In the genomic region with DNA sequence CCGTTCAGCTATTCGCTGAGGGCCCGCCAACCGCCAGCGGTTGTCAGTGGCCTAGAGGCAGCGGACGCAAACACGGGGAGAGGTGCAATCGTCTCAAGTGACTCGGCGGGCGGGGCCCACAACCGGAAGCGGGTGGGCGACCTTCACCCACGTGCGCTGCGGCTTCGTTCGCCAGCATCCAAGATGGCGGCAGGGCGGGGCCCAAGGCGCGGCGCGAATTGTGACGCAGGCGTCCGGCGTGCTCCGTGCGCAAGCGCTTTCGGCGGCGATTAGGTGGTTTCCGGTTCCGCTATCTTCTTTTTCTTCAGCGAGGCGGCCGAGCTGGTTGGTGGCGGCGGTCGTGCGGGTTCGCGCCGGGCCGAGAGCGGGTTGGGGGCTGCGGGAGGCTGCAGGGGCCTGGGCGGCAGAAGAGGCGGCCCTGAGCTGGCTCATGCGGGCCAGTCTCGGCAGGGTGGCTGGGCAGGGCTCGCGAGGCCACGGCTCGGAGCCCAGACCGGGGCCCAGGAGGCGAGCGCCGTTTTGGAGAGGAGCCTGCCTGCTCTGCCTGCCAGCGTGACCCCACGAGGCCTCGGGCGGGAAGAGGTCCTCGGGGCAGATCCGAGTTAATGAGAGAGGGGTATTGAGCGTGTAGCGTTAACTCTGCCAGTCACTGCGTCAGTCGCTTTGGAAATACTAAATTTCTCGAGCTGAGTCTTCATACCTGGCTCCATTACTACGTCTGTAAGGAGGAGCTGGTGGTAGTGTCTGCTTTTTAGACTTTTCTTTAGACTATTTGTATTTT, we compare ENCODE assay signal across 1 cellular context.
TF ChIP-seq lines count a peak whose summit lies in the region.

Gene UBA52, plus strand, starts transcription at position 294 of the 781 bp plus-strand sequence. CDS start 1,444 bp downstream, outside the sequence.

TF ChIP-seq in HepG2, 621 proteins besides CTCF, POLR2A, EP300 and RAD21 (continued from another document and continues in another):
- TF ChIP-seq ZHX2 (IDR thresholded peaks at IDR 0.05; ENCODE audit: low read depth) (peak; percentile 100), ZHX2 (CRISPR knock-in tag; IDR thresholded peaks at IDR 0.05; ENCODE audit: borderline replicate concordance) (no peak), ZNF441 (CRISPR knock-in tag; IDR thresholded peaks at IDR 0.05; ENCODE audit: borderline replicate concordance) (peak; percentile 52; the same call in 1 of the 2 replicates), CREM (IDR thresholded peaks at IDR 0.05) (peak; percentile 94), CREM (CRISPR knock-in tag; IDR thresholded peaks at IDR 0.05) (peak; percentile 73), DMTF1 (CRISPR knock-in tag; IDR thresholded peaks at IDR 0.05) (no peak), THYN1 (CRISPR knock-in tag; IDR thresholded peaks at IDR 0.05; ENCODE audit: borderline replicate concordance, low read depth) (no peak), ZNF749 (CRISPR knock-in tag; IDR thresholded peaks at IDR 0.05; ENCODE audit: borderline replicate concordance) (no peak; the same call in 1 of the 2 replicates), SNAPC2 (CRISPR knock-in tag; IDR thresholded peaks at IDR 0.05) (no peak), DMAP1 (CRISPR knock-in tag; IDR thresholded peaks at IDR 0.05) (peak; percentile 98), JUNB (CRISPR knock-in tag; IDR thresholded peaks at IDR 0.05; ENCODE audit: borderline replicate concordance) (no peak), ZNF816 (CRISPR knock-in tag; IDR thresholded peaks at IDR 0.05; ENCODE audit: borderline replicate concordance) (no peak), SSRP1 (CRISPR knock-in tag; IDR thresholded peaks at IDR 0.05) (0 out of 2 replicates have a peak, but pooled peaks have one; percentile 40), ZNF891 (CRISPR knock-in tag; IDR thresholded peaks at IDR 0.05) (peak; percentile 70), NAIF1 (CRISPR knock-in tag; IDR thresholded peaks at IDR 0.05; ENCODE audit: borderline replicate concordance) (no peak), ZNF142 (CRISPR knock-in tag; IDR thresholded peaks at IDR 0.05) (peak; percentile 44; the same call in 1 of the 2 replicates), ATM (IDR thresholded peaks at IDR 0.05; ENCODE audit: borderline replicate concordance) (no peak), NFE2L1 (CRISPR knock-in tag; IDR thresholded peaks at IDR 0.05; ENCODE audit: borderline replicate concordance) (no peak), ZNF761 (CRISPR knock-in tag; conservative IDR thresholded peaks at IDR 0.05) (peak; percentile 63; the same call in 1 of the 2 replicates), EHMT2 (IDR thresholded peaks at IDR 0.05; ENCODE audit: borderline replicate concordance, low read depth, low read length) (no peak)
- TF ChIP-seq, protein P1, sequence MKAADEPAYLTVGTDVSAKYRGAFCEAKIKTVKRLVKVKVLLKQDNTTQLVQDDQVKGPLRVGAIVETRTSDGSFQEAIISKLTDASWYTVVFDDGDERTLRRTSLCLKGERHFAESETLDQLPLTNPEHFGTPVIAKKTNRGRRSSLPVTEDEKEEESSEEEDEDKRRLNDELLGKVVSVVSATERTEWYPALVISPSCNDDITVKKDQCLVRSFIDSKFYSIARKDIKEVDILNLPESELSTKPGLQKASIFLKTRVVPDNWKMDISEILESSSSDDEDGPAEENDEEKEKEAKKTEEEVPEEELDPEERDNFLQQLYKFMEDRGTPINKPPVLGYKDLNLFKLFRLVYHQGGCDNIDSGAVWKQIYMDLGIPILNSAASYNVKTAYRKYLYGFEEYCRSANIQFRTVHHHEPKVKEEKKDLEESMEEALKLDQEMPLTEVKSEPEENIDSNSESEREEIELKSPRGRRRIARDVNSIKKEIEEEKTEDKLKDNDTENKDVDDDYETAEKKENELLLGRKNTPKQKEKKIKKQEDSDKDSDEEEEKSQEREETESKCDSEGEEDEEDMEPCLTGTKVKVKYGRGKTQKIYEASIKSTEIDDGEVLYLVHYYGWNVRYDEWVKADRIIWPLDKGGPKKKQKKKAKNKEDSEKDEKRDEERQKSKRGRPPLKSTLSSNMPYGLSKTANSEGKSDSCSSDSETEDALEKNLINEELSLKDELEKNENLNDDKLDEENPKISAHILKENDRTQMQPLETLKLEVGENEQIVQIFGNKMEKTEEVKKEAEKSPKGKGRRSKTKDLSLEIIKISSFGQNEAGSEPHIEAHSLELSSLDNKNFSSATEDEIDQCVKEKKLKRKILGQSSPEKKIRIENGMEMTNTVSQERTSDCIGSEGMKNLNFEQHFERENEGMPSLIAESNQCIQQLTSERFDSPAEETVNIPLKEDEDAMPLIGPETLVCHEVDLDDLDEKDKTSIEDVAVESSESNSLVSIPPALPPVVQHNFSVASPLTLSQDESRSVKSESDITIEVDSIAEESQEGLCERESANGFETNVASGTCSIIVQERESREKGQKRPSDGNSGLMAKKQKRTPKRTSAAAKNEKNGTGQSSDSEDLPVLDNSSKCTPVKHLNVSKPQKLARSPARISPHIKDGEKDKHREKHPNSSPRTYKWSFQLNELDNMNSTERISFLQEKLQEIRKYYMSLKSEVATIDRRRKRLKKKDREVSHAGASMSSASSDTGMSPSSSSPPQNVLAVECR (CRISPR knock-in tag; IDR thresholded peaks at IDR 0.05; ENCODE audit: borderline replicate concordance): peak; percentile 100
- TF ChIP-seq, protein P2, sequence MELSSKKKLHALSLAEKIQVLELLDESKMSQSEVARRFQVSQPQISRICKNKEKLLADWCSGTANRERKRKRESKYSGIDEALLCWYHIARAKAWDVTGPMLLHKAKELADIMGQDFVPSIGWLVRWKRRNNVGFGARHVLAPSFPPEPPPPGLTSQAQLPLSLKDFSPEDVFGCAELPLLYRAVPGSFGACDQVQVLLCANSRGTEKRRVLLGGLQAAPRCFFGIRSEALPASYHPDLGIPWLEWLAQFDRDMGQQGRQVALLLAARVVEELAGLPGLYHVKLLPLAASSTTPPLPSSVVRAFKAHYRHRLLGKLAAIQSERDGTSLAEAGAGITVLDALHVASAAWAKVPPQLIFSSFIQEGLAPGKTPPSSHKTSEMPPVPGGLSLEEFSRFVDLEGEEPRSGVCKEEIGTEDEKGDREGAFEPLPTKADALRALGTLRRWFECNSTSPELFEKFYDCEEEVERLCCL (CRISPR knock-in tag; IDR thresholded peaks at IDR 0.05; ENCODE audit: borderline replicate concordance): no peak
- TF ChIP-seq, protein P3, sequence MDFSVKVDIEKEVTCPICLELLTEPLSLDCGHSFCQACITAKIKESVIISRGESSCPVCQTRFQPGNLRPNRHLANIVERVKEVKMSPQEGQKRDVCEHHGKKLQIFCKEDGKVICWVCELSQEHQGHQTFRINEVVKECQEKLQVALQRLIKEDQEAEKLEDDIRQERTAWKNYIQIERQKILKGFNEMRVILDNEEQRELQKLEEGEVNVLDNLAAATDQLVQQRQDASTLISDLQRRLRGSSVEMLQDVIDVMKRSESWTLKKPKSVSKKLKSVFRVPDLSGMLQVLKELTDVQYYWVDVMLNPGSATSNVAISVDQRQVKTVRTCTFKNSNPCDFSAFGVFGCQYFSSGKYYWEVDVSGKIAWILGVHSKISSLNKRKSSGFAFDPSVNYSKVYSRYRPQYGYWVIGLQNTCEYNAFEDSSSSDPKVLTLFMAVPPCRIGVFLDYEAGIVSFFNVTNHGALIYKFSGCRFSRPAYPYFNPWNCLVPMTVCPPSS (IDR thresholded peaks at IDR 0.05): no peak
- TF ChIP-seq, protein P4, sequence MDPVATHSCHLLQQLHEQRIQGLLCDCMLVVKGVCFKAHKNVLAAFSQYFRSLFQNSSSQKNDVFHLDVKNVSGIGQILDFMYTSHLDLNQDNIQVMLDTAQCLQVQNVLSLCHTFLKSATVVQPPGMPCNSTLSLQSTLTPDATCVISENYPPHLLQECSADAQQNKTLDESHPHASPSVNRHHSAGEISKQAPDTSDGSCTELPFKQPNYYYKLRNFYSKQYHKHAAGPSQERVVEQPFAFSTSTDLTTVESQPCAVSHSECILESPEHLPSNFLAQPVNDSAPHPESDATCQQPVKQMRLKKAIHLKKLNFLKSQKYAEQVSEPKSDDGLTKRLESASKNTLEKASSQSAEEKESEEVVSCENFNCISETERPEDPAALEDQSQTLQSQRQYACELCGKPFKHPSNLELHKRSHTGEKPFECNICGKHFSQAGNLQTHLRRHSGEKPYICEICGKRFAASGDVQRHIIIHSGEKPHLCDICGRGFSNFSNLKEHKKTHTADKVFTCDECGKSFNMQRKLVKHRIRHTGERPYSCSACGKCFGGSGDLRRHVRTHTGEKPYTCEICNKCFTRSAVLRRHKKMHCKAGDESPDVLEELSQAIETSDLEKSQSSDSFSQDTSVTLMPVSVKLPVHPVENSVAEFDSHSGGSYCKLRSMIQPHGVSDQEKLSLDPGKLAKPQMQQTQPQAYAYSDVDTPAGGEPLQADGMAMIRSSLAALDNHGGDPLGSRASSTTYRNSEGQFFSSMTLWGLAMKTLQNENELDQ (CRISPR knock-in tag; IDR thresholded peaks at IDR 0.05; ENCODE audit: borderline replicate concordance): peak; percentile 28; the same call in 1 of the 2 replicates
